22 cellular contexts compared by ENCODE assay signal in the genomic region with DNA sequence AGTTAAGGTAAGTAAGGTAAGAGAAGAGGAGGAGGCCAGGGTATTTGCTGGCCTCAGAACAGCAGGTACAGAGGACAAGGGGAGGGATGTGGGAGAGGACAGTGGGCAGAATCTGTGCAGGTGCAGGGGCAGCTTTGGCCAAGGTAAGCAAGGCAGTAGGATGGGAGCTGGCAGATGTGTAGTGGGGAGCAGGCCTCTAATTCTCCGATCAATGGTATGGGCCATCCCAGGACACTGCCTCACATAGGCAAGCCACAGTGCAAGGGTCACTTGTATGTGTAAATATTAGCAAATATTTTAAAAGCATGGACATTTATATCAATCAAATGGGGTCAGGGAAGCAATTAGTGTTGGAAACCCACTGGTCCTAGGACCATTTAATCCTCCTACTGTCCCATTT.
DNase-seq lines count a peak whose midpoint lies in the region; ATAC-seq and TF ChIP-seq lines count a peak whose summit lies in the region.
"Had no signal": no experiment of that assay in that cellular context is flagged by ENCODE, and none has a peak within 500 bp of the region (broad histone marks: within the 10 kb centered on the region; RNA-seq: fewer than 3 reads in every experiment).

No MANE protein-coding gene starts in this region.

- H3K4me1 ChIP-seq in esophagus muscularis mucosa (no peaks in the 10 kb centered on the region), right lobe of liver (peaks cover 0 to 39% (median 8%) of the 10 kb centered on the region in 4 donors)

- H3K4me3 ChIP-seq in coronary artery (no peak overlapping the region), esophagus muscularis mucosa (no peak overlapping the region), right lobe of liver (no peak overlapping the region)
- H3K4me3 ChIP-seq: BLaER1, GM12878 had no signal

- 86% methylated on average over 1 of the region's 1 CpG for WGBS in esophagus muscularis mucosa
- WGBS in right lobe of liver (ENCODE audit: insufficient coverage, low coverage, low lambda C conversion rate, missing lambda C conversion rate), result 31% methylated on average over 1 of the region's 1 CpG

- ATAC-seq in right lobe of liver (peak; percentile 75 to 91 (median 86)), GM19463 (IDR thresholded peaks at IDR 0.05; ENCODE audit: unreplicated experiment) (no peak)
- no peak for ATAC-seq in activated CD4-positive, CD25-positive, alpha-beta regulatory T cell treated with anti-CD3 and anti-CD28 coated beads, Interleukin-2, amount 50 U/mL, for 24 hours
- ATAC-seq: GM12878 had no signal

- H3K27ac ChIP-seq in coronary artery (no peak overlapping the region), esophagus muscularis mucosa (replicated peaks in 1 of 4) (no peak overlapping the region), right lobe of liver (peak overlapping the region in 1 of 3 donors; percentile 24)
- H3K27ac ChIP-seq: BLaER1 had no signal

- peaks cover 0 to 10% (median 0%) of the 10 kb centered on the region in 4 donors for H3K9me3 ChIP-seq in esophagus muscularis mucosa
- no peaks in the 10 kb centered on the region for H3K9me3 ChIP-seq in right lobe of liver
- H3K9me3 ChIP-seq: BE2C had no signal

- H3K27me3 ChIP-seq in esophagus muscularis mucosa (no peaks in the 10 kb centered on the region), right lobe of liver (no peaks in the 10 kb centered on the region)
- H3K27me3 ChIP-seq: BE2C, BLaER1 had no signal

- intact Hi-C loops in esophagus muscularis mucosa (cut with DNase I) (no loop called here), right lobe of liver (cut with DNase I) (no loop called here)

- H3K36me3 ChIP-seq in esophagus muscularis mucosa (no peaks in the 10 kb centered on the region), right lobe of liver (no peaks in the 10 kb centered on the region)
- H3K36me3 ChIP-seq: BE2C, BLaER1 had no signal

- no peak for TF ChIP-seq EP300 in esophagus muscularis mucosa (IDR thresholded peaks at IDR 0.05)

- TF ChIP-seq CTCF in coronary artery (IDR thresholded peaks at IDR 0.05) (no peak), esophagus muscularis mucosa (IDR thresholded peaks at IDR 0.05) (no peak), right lobe of liver (IDR thresholded peaks at IDR 0.05) (no peak)

- TF ChIP-seq POLR2A in esophagus muscularis mucosa (IDR thresholded peaks at IDR 0.05; ENCODE audit: low read depth) (no peak), right lobe of liver (IDR thresholded peaks at IDR 0.05) (no peak)

- peak; percentile 29 for DNase-seq in coronary artery (ENCODE audit: low spot score)
- peak; percentile 21 for DNase-seq in esophagus muscularis mucosa (ENCODE audit: extremely low spot score)
- DNase-seq in right lobe of liver, result peak in 2 of 3 donors; percentile 69 to 81
- DNase-seq: 8988T; ACHN; BE2C; C1 segment of cervical spinal cord; CD4-positive, alpha-beta memory T cell; CD4-positive, CD25-positive, alpha-beta regulatory T cell; CD8-positive, alpha-beta memory T cell; COR-L47; DMS 273 treated with DMSO at 0.1 percent for 48 hours; DMS153; DMS53; DMS79; DND-41; EL; GDM1 had no signal

Comparison
In these comparisons a context has a peak if more than half of its experiments do, and no peak if none do; other contexts are left out.
1. DNase-seq: peak in every context shown above with its lines; median percentile 75 in right lobe of liver; 29 in coronary artery; 21 in esophagus muscularis mucosa.
2. ATAC-seq: peak in right lobe of liver (4 of 4); none in activated CD4-positive, CD25-positive, alpha-beta regulatory T cell treated with anti-CD3 and anti-CD28 coated beads, Interleukin-2, amount 50 U/mL, for 24 hours (0 of 2) and GM19463 (single experiment).